17 cellular contexts compared by ENCODE assay signal in the genomic region with DNA sequence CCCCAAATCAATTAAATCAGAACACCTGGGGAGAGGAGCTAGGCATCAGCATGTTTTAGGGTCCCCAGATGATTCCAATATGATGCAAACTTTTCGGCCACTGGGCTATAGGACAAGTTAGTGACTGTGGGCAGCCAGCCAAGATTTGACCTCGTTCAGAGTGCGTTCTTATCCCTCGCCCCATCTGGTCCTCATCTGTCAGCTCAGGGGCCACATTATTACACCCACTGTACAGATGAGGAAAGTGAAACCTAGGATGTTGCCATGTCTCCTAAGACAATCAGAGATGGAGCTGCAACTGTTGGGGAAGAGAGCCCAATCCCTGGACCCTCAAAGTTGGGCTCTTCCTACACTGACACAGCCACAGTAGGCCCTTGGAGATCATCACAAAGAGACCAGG.
DNase-seq lines count a peak whose midpoint lies in the region; TF ChIP-seq lines count a peak whose summit lies in the region.
"Had no signal": no experiment of that assay in that cellular context is flagged by ENCODE, and none has a peak within 500 bp of the region (broad histone marks: within the 10 kb centered on the region; RNA-seq: fewer than 3 reads in every experiment).

No MANE protein-coding gene starts in this region.

- POLR2A ChIA-PET in RWPE1 (lab: Yijun Ruan, JAX; ENCODE audit: low non-redundant PET) = no interaction called here

- H3K4me1 ChIP-seq in neural progenitor cell (peaks cover 6% of the 10 kb centered on the region), stomach smooth muscle (ENCODE audit: control insufficient read depth, insufficient read depth, low read length) (peaks cover 23% of the 10 kb centered on the region), tibial nerve (peaks cover 0 to 36% (median 7%) of the 10 kb centered on the region in 4 donors)

- TF ChIP-seq CTCF in RWPE1 (conservative IDR thresholded peaks at IDR 0.05; ENCODE audit: low read depth) (no peak), neural progenitor cell (IDR thresholded peaks at IDR 0.05) (no peak), tibial nerve (IDR thresholded peaks at IDR 0.05) (no peak)

- TF ChIP-seq EP300 in tibial nerve (IDR thresholded peaks at IDR 0.05) = no peak

- no peaks in the 10 kb centered on the region for H3F3A ChIP-seq in neural progenitor cell (ENCODE audit: low read depth)

- H3K79me2 ChIP-seq in neural progenitor cell (ENCODE audit: low read depth) = no peaks in the 10 kb centered on the region

- no peaks in the 10 kb centered on the region for H3K36me3 Mint-ChIP-seq in neural progenitor cell
- H3K36me3 Mint-ChIP-seq: CD14-positive monocyte; CD8-positive, alpha-beta T cell had no signal

- H3K27ac Mint-ChIP-seq in neural progenitor cell = peak overlapping the region; percentile 53
- H3K27ac Mint-ChIP-seq: CD8-positive, alpha-beta T cell; HFFc6 had no signal

- H3K36me3 ChIP-seq in neural progenitor cell = no peaks in the 10 kb centered on the region
- H3K36me3 ChIP-seq in stomach smooth muscle (ENCODE audit: control insufficient read depth in 2 of 2, insufficient read depth in 2 of 2, low read length in 2 of 2) = no peaks in the 10 kb centered on the region
- H3K36me3 ChIP-seq in tibial nerve = no peaks in the 10 kb centered on the region
- H3K36me3 ChIP-seq: BE2C had no signal

- 81 to 82% methylated on average over 4 of the region's 4 CpGs for WGBS in tibial nerve, 2 donors

- CTCF ChIA-PET in RWPE1 (lab: Yijun Ruan, JAX) = interaction anchor here (1.4 kb wide), 1 partner anchor 11 kb away, joined by 4 read pairs; no protein-coding TSS in a partner anchor

- H3K4me3 ChIP-seq in neural progenitor cell = no peak overlapping the region
- no peak overlapping the region for H3K4me3 ChIP-seq in stomach smooth muscle (ENCODE audit: low read length in 2 of 2)
- no peak overlapping the region for H3K4me3 ChIP-seq in tibial nerve
- H3K4me3 ChIP-seq: A549 had no signal

- no peaks in the 10 kb centered on the region for H3K9me3 Mint-ChIP-seq in neural progenitor cell
- H3K9me3 Mint-ChIP-seq: CD14-positive monocyte; CD8-positive, alpha-beta T cell; HFFc6 had no signal

- TF ChIP-seq POLR2A in tibial nerve (IDR thresholded peaks at IDR 0.05) = no peak

- H3K9ac ChIP-seq in neural progenitor cell = no peak overlapping the region
- no peak overlapping the region for H3K9ac ChIP-seq in stomach smooth muscle (ENCODE audit: low read length in 2 of 2)

- peak; percentile 8 for DNase-seq in NCI-H69 (lab: John Stamatoyannopoulos, UW)
- DNase-seq in RWPE1 (ENCODE audit: low spot score) = no peak
- DNase-seq in neural progenitor cell (ENCODE audit: low spot score) = no peak
- DNase-seq in amygdala (lab: John Stamatoyannopoulos, UW) = no peak
- DNase-seq in NCI-H187 (lab: John Stamatoyannopoulos, UW) = no peak
- no peak for DNase-seq in tibial nerve (ENCODE audit: low spot score in 2 of 2)
- DNase-seq: BE2C; CD8-positive, alpha-beta T cell; COR-L47; DMS153; DMS79 treated with DMSO at 0.1 percent for 48 hours; EL; HCEC 1CT; HFFc6 had no signal

- H3K27me3 ChIP-seq in neural progenitor cell = no peaks in the 10 kb centered on the region
- H3K27me3 ChIP-seq in stomach smooth muscle (ENCODE audit: control insufficient read depth in 1 of 2, insufficient read depth in 2 of 2, low read length in 2 of 2) = no peaks in the 10 kb centered on the region
- H3K27me3 ChIP-seq in tibial nerve = no peaks in the 10 kb centered on the region
- H3K27me3 ChIP-seq: BE2C had no signal

- H3K4me2 ChIP-seq in neural progenitor cell = no peak overlapping the region
- H3K4me2 ChIP-seq: A549 had no signal

- no peaks in the 10 kb centered on the region for H4K20me1 ChIP-seq in neural progenitor cell (ENCODE audit: low read depth)

- peaks cover 13% of the 10 kb centered on the region for H3K27me3 Mint-ChIP-seq in neural progenitor cell (ENCODE audit: insufficient read depth, low read depth)

- H3K4me3 Mint-ChIP-seq in neural progenitor cell = no peak overlapping the region
- H3K4me3 Mint-ChIP-seq: CD14-positive monocyte; CD8-positive, alpha-beta T cell; HFFc6 had no signal

- H3K9me3 ChIP-seq in neural progenitor cell (ENCODE audit: low read depth) (no peaks in the 10 kb centered on the region), stomach smooth muscle (ENCODE audit: control insufficient read depth in 2 of 2, low read length in 2 of 2) (no peaks in the 10 kb centered on the region), tibial nerve (no peaks in the 10 kb centered on the region)
- H3K9me3 ChIP-seq: A549, BE2C had no signal

- H3K27ac ChIP-seq in RWPE1 = peak overlapping the region; percentile 80; the same call in 1 of the 2 replicates
- no peak overlapping the region for H3K27ac ChIP-seq in neural progenitor cell
- H3K27ac ChIP-seq in stomach smooth muscle (ENCODE audit: low read length) = peak overlapping the region; percentile 66
- H3K27ac ChIP-seq in tibial nerve = no peak overlapping the region

- H3K4me1 Mint-ChIP-seq in neural progenitor cell = peaks cover 44% of the 10 kb centered on the region

- H2AFZ ChIP-seq in neural progenitor cell (replicated peaks) = no peak overlapping the region

Comparison
In these comparisons a context has a peak if more than half of its experiments do, and no peak if none do; other contexts are left out.
1. H3K27ac ChIP-seq: peak in RWPE1 (single experiment) and stomach smooth muscle (single experiment); none in neural progenitor cell (single experiment) and tibial nerve (0 of 4).